ENCODE assay signal across 1 cellular context in genomic region chr1:227792216-227793078, GRCh38.
A peak's percentile ranks its signal among the peaks of the same experiment; 100 is the strongest.
TF ChIP-seq lines count a peak whose summit lies in the region.

No MANE protein-coding gene starts in this region.

TF ChIP-seq in H1, 55 proteins besides CTCF, POLR2A, EP300 and RAD21 (continued from another document):
- TF ChIP-seq ATF2 (IDR thresholded peaks at IDR 0.05; ENCODE audit: low read length) (no peak), USF2 (IDR thresholded peaks at IDR 0.05; ENCODE audit: low read length) (no peak), KDM1A (IDR thresholded peaks at IDR 0.05; ENCODE audit: borderline replicate concordance, low read length) (peak; percentile 83; the same call in 1 of the 2 replicates), E2F6 (IDR thresholded peaks at IDR 0.05) (peak; percentile 83), TAF7 (optimal IDR thresholded peaks at IDR 0.05; ENCODE audit: borderline replicate concordance, low read depth, low read length) (no peak), HDAC2 (IDR thresholded peaks at IDR 0.05; ENCODE audit: borderline replicate concordance in 1 of 2, low read depth in 2 of 2, low read length in 2 of 2) (0 out of 4 replicates have a peak, but pooled peaks of 1 of the 2 experiments have one; percentile 72), POU5F1 (IDR thresholded peaks at IDR 0.05; ENCODE audit: low read depth, low read length) (no peak), MAX (IDR thresholded peaks at IDR 0.05) (peak; percentile 79)
